2 cellular contexts compared by ENCODE assay signal in genomic region chr12:113077057-113077858, GRCh38.
A peak's percentile ranks its signal among the peaks of the same experiment; 100 is the strongest.
TF ChIP-seq lines count a peak whose summit lies in the region.

No MANE protein-coding gene starts in this region.

TF ChIP-seq in GM23338, 12 proteins besides CTCF, POLR2A, EP300 and RAD21:
- TF ChIP-seq REST (IDR thresholded peaks at IDR 0.05; ENCODE audit: unreplicated experiment) (no peak), EZH2 (IDR thresholded peaks at IDR 0.05; ENCODE audit: low read depth, unreplicated experiment) (peak; percentile 66)

TF ChIP-seq in H1, 55 proteins besides CTCF, POLR2A, EP300 and RAD21:
- TF ChIP-seq GTF2F1 (IDR thresholded peaks at IDR 0.05; ENCODE audit: borderline replicate concordance, low read depth, low read length) = no peak
- peak; percentile 82 for TF ChIP-seq MAX (IDR thresholded peaks at IDR 0.05)
- TF ChIP-seq SUZ12 (IDR thresholded peaks at IDR 0.05; ENCODE audit: low read length) = peak; percentile 77
- no peak; a peak in 1 of 4 replicates for TF ChIP-seq HDAC2 (IDR thresholded peaks at IDR 0.05; ENCODE audit: borderline replicate concordance in 1 of 2, low read depth in 2 of 2, low read length in 2 of 2)
- no peak for TF ChIP-seq CBX5 (IDR thresholded peaks at IDR 0.05; ENCODE audit: low read depth, low read length)
- no peak for TF ChIP-seq CBX8 (IDR thresholded peaks at IDR 0.05; ENCODE audit: borderline replicate concordance, low read depth, low read length)
- peak; percentile 60 for TF ChIP-seq EZH2 (IDR thresholded peaks at IDR 0.05; ENCODE audit: low read depth, low read length, severe bottlenecking)
- TF ChIP-seq POU5F1 (IDR thresholded peaks at IDR 0.05; ENCODE audit: low read depth, low read length) = no peak
- TF ChIP-seq ATF3 (IDR thresholded peaks at IDR 0.05; ENCODE audit: insufficient read depth, low read depth, low read length) = no peak
- TF ChIP-seq SRF (IDR thresholded peaks at IDR 0.05; ENCODE audit: low read depth, low read length) = no peak
- no peak for TF ChIP-seq CREB1 (IDR thresholded peaks at IDR 0.05)
- TF ChIP-seq TCF12 (IDR thresholded peaks at IDR 0.05; ENCODE audit: low read depth, low read length) = no peak
- no peak for TF ChIP-seq SIX5 (IDR thresholded peaks at IDR 0.05; ENCODE audit: low read depth, low read length)
- TF ChIP-seq ZNF274 (IDR thresholded peaks at IDR 0.05; ENCODE audit: borderline replicate concordance, extremely low read depth, low read length) = no peak
- TF ChIP-seq MAFK (IDR thresholded peaks at IDR 0.05; ENCODE audit: low read depth, low read length) = no peak
- TF ChIP-seq RNF2 (IDR thresholded peaks at IDR 0.05; ENCODE audit: borderline replicate concordance, low read depth, low read length, missing control alignments, poor library complexity, severe bottlenecking) = no peak
- no peak for TF ChIP-seq SP4 (IDR thresholded peaks at IDR 0.05; ENCODE audit: low read length)
- TF ChIP-seq SP2 (IDR thresholded peaks at IDR 0.05; ENCODE audit: low read length) = no peak
- TF ChIP-seq KDM5A (IDR thresholded peaks at IDR 0.05; ENCODE audit: low read length) = no peak
- TF ChIP-seq SP1 (IDR thresholded peaks at IDR 0.05; ENCODE audit: low read depth, low read length) = no peak
- TF ChIP-seq YY1 (IDR thresholded peaks at IDR 0.05; ENCODE audit: low read depth, low read length) = no peak
- no peak for TF ChIP-seq TEAD4 (IDR thresholded peaks at IDR 0.05; ENCODE audit: low read depth, low read length)
- TF ChIP-seq RFX5 (IDR thresholded peaks at IDR 0.05; ENCODE audit: borderline replicate concordance, low read depth, low read length) = no peak
- no peak for TF ChIP-seq SIN3A (conservative IDR thresholded peaks at IDR 0.05 in 1 of 2, IDR thresholded peaks at IDR 0.05 in 1 of 2; ENCODE audit: low read depth in 1 of 2, low read length in 2 of 2)
- no peak for TF ChIP-seq TAF7 (optimal IDR thresholded peaks at IDR 0.05; ENCODE audit: borderline replicate concordance, low read depth, low read length)
- no peak for TF ChIP-seq PHF8 (conservative IDR thresholded peaks at IDR 0.05; ENCODE audit: low read depth, low read length)
- TF ChIP-seq KDM1A (IDR thresholded peaks at IDR 0.05; ENCODE audit: borderline replicate concordance, low read length) = no peak
- TF ChIP-seq E2F6 (IDR thresholded peaks at IDR 0.05) = peak; percentile 70
- TF ChIP-seq JUN (IDR thresholded peaks at IDR 0.05; ENCODE audit: low read depth, low read length) = no peak
- peak; percentile 91 for TF ChIP-seq KDM4A (IDR thresholded peaks at IDR 0.05; ENCODE audit: low read depth, low read length, severe bottlenecking)
- TF ChIP-seq GABPA (IDR thresholded peaks at IDR 0.05; ENCODE audit: borderline replicate concordance, insufficient read depth, low read length) = no peak
- no peak for TF ChIP-seq BCL11A (IDR thresholded peaks at IDR 0.05; ENCODE audit: low read depth in 2 of 2, low read length in 2 of 2)
- TF ChIP-seq TAF1 (IDR thresholded peaks at IDR 0.05; ENCODE audit: low read depth, low read length) = no peak
- TF ChIP-seq FOSL1 (IDR thresholded peaks at IDR 0.05; ENCODE audit: insufficient read depth, low read depth, low read length) = no peak
- TF ChIP-seq ASH2L (IDR thresholded peaks at IDR 0.05; ENCODE audit: low read length) = no peak
- TF ChIP-seq BACH1 (IDR thresholded peaks at IDR 0.05; ENCODE audit: low read length) = no peak
- TF ChIP-seq POLR2AphosphoS5 (IDR thresholded peaks at IDR 0.05; ENCODE audit: low read depth, low read length) = no peak
- no peak for TF ChIP-seq RXRA (IDR thresholded peaks at IDR 0.05; ENCODE audit: insufficient read depth, low read depth, low read length)
- no peak for TF ChIP-seq EGR1 (IDR thresholded peaks at IDR 0.05; ENCODE audit: borderline replicate concordance, low read depth, low read length)
- TF ChIP-seq SIRT6 (IDR thresholded peaks at IDR 0.05; ENCODE audit: low read length) = no peak
- TF ChIP-seq SAP30 (IDR thresholded peaks at IDR 0.05; ENCODE audit: insufficient read depth, insufficient replicate concordance, low read length) = no peak
- no peak for TF ChIP-seq CHD1 (IDR thresholded peaks at IDR 0.05; ENCODE audit: low read depth, low read length)
- no peak for TF ChIP-seq CHD7 (IDR thresholded peaks at IDR 0.05; ENCODE audit: insufficient replicate concordance, low read length)
- TF ChIP-seq ATF2 (IDR thresholded peaks at IDR 0.05; ENCODE audit: low read length) = no peak
- TF ChIP-seq CHD2 (IDR thresholded peaks at IDR 0.05; ENCODE audit: low read length) = no peak
- no peak for TF ChIP-seq HDAC6 (IDR thresholded peaks at IDR 0.05; ENCODE audit: low read depth, low read length)
- TF ChIP-seq JUND (IDR thresholded peaks at IDR 0.05; ENCODE audit: low read length) = no peak
- TF ChIP-seq RBBP5 (IDR thresholded peaks at IDR 0.05; ENCODE audit: borderline replicate concordance, low read depth, low read length) = no peak
- peak; percentile 14; the same call in 1 of the 2 replicates for TF ChIP-seq USF2 (IDR thresholded peaks at IDR 0.05; ENCODE audit: low read length)
- TF ChIP-seq BRCA1 (IDR thresholded peaks at IDR 0.05; ENCODE audit: low read depth, low read length) = no peak
- no peak for TF ChIP-seq NRF1 (IDR thresholded peaks at IDR 0.05; ENCODE audit: low read depth, low read length)
- TF ChIP-seq CTBP2 (IDR thresholded peaks at IDR 0.05; ENCODE audit: borderline replicate concordance, insufficient read depth, insufficient read length, low read length) = no peak
- no peak for TF ChIP-seq CEBPB (IDR thresholded peaks at IDR 0.05; ENCODE audit: low read depth, low read length)
